In the genomic region with DNA sequence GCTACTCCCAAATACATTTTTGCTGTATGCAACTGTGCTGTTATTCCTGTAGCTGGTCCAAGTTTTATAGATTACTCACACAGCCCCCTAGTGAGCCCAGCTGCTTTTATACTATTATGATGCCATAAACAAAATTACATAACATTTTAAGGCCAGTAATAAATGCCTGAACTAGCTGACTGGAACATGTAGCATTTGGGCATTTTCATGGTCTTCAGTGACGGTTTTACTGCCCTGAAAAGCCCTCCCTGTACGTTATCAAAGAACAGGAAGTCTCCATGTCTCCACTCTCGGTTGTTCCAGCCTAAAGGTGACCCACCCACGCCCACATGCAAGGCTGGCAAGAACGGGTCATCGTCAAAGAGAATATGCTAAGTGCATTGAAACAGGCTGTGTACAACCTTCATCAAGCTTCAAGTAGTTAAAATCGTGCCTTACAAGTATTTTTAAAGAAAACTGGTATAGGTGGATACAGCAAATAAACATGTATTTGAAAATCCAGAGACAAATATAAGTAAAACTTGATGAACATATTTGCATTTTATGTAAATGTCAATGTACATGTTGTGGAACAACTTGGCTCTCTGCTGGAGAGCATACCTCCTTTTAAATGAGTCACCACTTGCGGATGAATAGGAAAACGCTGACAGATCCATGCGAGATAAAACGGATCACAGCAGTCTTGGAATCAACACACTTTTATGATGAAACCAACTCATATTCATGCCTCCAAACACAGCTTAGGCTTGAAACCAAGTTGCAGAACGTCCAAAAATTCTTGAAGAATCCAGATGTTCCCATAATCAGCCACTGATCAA, we compare ENCODE assay signal across 12 cellular contexts.
DNase-seq lines count a peak whose midpoint lies in the region; ATAC-seq, FAIRE-seq and TF ChIP-seq lines count a peak whose summit lies in the region.
"Had no signal": no experiment of that assay in that cellular context is flagged by ENCODE, and none has a peak within 500 bp of the region (broad histone marks: within the 10 kb centered on the region; RNA-seq: fewer than 3 reads in every experiment).

No MANE protein-coding gene starts in this region.

- no peaks in the 10 kb centered on the region for H3K36me3 Mint-ChIP-seq in osteocyte (ENCODE audit: unreplicated experiment)
- H3K36me3 Mint-ChIP-seq: activated CD4-positive, alpha-beta memory T cell treated with anti-CD3 and anti-CD28 coated beads for 36 hours had no signal

- H3K27ac ChIP-seq in Panc1 (ENCODE audit: low read length): peak overlapping the region; percentile 73
- H3K27ac ChIP-seq in endothelial cell of umbilical vein (ENCODE audit: insufficient read depth, low read depth, low read length): peak overlapping the region; percentile 35

- in situ Hi-C loops in Panc1 (cut with HindIII; ENCODE audit: low pct_unique_long_range_greater_than_20kb, low sequenced_read_pairs): no loop called here

- H3K4me3 Mint-ChIP-seq in osteocyte (ENCODE audit: unreplicated experiment): peak overlapping the region; percentile 11
- H3K4me3 Mint-ChIP-seq: activated CD4-positive, alpha-beta memory T cell treated with anti-CD3 and anti-CD28 coated beads for 36 hours; stimulated activated naive CD8-positive, alpha-beta T cell treated with anti-CD3 and anti-CD28 coated beads, Interleukin-15, Interleukin-2, amounts not matched to agents 100 ng/mL and 50 ng/mL, for 24 hours had no signal

- no peaks in the 10 kb centered on the region for H4K20me1 ChIP-seq in endothelial cell of umbilical vein (replicated peaks; ENCODE audit: control insufficient read depth, extremely low read depth, insufficient read depth, low read length)

- intact Hi-C loops in Panc1 (cut with micrococcal nuclease; ENCODE audit: unreplicated experiment): no loop called here
- intact Hi-C loops in endothelial cell of umbilical vein (cut with micrococcal nuclease): loop anchor here (1.0 kb wide), 1 partner anchor 108 kb away; no protein-coding TSS in a partner anchor

- ATAC-seq in Panc1 (peak; percentile 93), GM18861 (IDR thresholded peaks at IDR 0.05; ENCODE audit: unreplicated experiment) (no peak)

- peak overlapping the region; percentile 87 for H3K27ac Mint-ChIP-seq in osteocyte (ENCODE audit: unreplicated experiment)
- H3K27ac Mint-ChIP-seq: activated CD4-positive, alpha-beta memory T cell treated with anti-CD3 and anti-CD28 coated beads for 36 hours; stimulated activated naive CD8-positive, alpha-beta T cell treated with anti-CD3 and anti-CD28 coated beads, Interleukin-15, Interleukin-2, amounts not matched to agents 100 ng/mL and 50 ng/mL, for 24 hours had no signal

- no peaks in the 10 kb centered on the region for H3K9me3 ChIP-seq in Panc1 (ENCODE audit: control insufficient read depth, insufficient read depth, low read depth, low read length)
- H3K9me3 ChIP-seq in endothelial cell of umbilical vein (replicated peaks; ENCODE audit: control insufficient read depth, insufficient read depth, low read length): no peaks in the 10 kb centered on the region

- dilution Hi-C loops in endothelial cell of umbilical vein (cut with MboI; ENCODE audit: extremely low pct_ligation_motif_present, low sequenced_read_pairs): no loop called here

- H3K27me3 ChIP-seq in Panc1 (ENCODE audit: control insufficient read depth, insufficient read depth, low read length): no peaks in the 10 kb centered on the region
- no peaks in the 10 kb centered on the region for H3K27me3 ChIP-seq in endothelial cell of umbilical vein (ENCODE audit: control insufficient read depth in 2 of 2, insufficient read depth in 2 of 2, low read length in 2 of 2)

- peaks cover 22% of the 10 kb centered on the region for H3K4me1 ChIP-seq in Panc1 (ENCODE audit: control insufficient read depth, insufficient read depth, low read length)
- peaks cover 12% of the 10 kb centered on the region for H3K4me1 ChIP-seq in endothelial cell of umbilical vein (ENCODE audit: control insufficient read depth, extremely low read depth, insufficient read depth, low read length)

- BruUV-seq in Panc1 (replicated peaks; lab: Mats Ljungman, UMichigan): no TSS peak
- BruUV-seq in endothelial cell of umbilical vein (replicated peaks; lab: Mats Ljungman, UMichigan): no TSS peak

- peak; percentile 85 for FAIRE-seq in endothelial cell of umbilical vein (lab: Jason Lieb, UNC)
- FAIRE-seq in frontal cortex (lab: Jason Lieb, UNC): no peak
- FAIRE-seq: G401.6, GM19239 had no signal

- H3K4me1 Mint-ChIP-seq in osteocyte (ENCODE audit: unreplicated experiment): peaks cover 33% of the 10 kb centered on the region

- POLR2A ChIA-PET in Panc1 (lab: Charles Lee): no interaction called here
- POLR2A ChIA-PET in endothelial cell of umbilical vein (lab: Charles Lee): no interaction called here

- H3K36me3 ChIP-seq in Panc1 (ENCODE audit: control insufficient read depth, insufficient read depth, low read length) (no peaks in the 10 kb centered on the region), endothelial cell of umbilical vein (ENCODE audit: control insufficient read depth in 2 of 2, extremely low read depth in 1 of 2, insufficient read depth in 2 of 2, low read length in 2 of 2) (no peaks in the 10 kb centered on the region)

- CTCF ChIA-PET in Panc1 (lab: Charles Lee) (no interaction called here), endothelial cell of umbilical vein (lab: Charles Lee) (interaction anchor here (1.0 to 2.8 kb wide), 7 partner anchors 14 to 834 kb away, joined by 3 to 15 read pairs (median 4); no protein-coding TSS in a partner anchor)

- DNase-seq in GM04504 (ENCODE audit: low read depth) (peak; percentile 59), Panc1 (ENCODE audit: low read depth, low spot score) (peak; percentile 45), endothelial cell of umbilical vein (ENCODE audit: low read depth, low spot score) (peak; percentile 86), osteocyte (ENCODE audit: extremely low spot score, unreplicated experiment) (no peak), T-helper 9 cell (no peak), frontal cortex (ENCODE audit: low spot score in 2 of 2) (no peak)
- no peak for DNase-seq in activated effector memory CD4-positive, alpha-beta T cell treated with anti-CD3 and anti-CD28 coated beads, Interleukin-2, amount 50 U/mL, for 16 hours
- DNase-seq: activated CD4-positive, alpha-beta memory T cell treated with anti-CD3 and anti-CD28 coated beads for 36 hours had no signal

- no peaks in the 10 kb centered on the region for H3K27me3 Mint-ChIP-seq in osteocyte (ENCODE audit: unreplicated experiment)
- H3K27me3 Mint-ChIP-seq: activated CD4-positive, alpha-beta memory T cell treated with anti-CD3 and anti-CD28 coated beads for 36 hours; stimulated activated naive CD8-positive, alpha-beta T cell treated with anti-CD3 and anti-CD28 coated beads, Interleukin-15, Interleukin-2, amounts not matched to agents 100 ng/mL and 50 ng/mL, for 24 hours had no signal

- TF ChIP-seq CTCF in Panc1 (IDR thresholded peaks at IDR 0.05) (no peak), endothelial cell of umbilical vein (IDR thresholded peaks at IDR 0.05; ENCODE audit: extremely low read depth in 1 of 2, insufficient read depth in 1 of 2, low read depth in 1 of 2, low read length in 2 of 2) (no peak), osteocyte (IDR thresholded peaks at IDR 0.05) (no peak)

- no peaks in the 10 kb centered on the region for H3K9me1 ChIP-seq in endothelial cell of umbilical vein (replicated peaks; ENCODE audit: control insufficient read depth, extremely low read depth, insufficient read depth, low read length)

- peaks cover 3% of the 10 kb centered on the region for H3K9me3 Mint-ChIP-seq in osteocyte (ENCODE audit: unreplicated experiment)
- H3K9me3 Mint-ChIP-seq: activated CD4-positive, alpha-beta memory T cell treated with anti-CD3 and anti-CD28 coated beads for 36 hours; stimulated activated naive CD8-positive, alpha-beta T cell treated with anti-CD3 and anti-CD28 coated beads, Interleukin-15, Interleukin-2, amounts not matched to agents 100 ng/mL and 50 ng/mL, for 24 hours had no signal

- peak overlapping the region; percentile 72 for H3K4me2 ChIP-seq in endothelial cell of umbilical vein (ENCODE audit: insufficient read depth, low read length)

- no peaks in the 10 kb centered on the region for H3K79me2 ChIP-seq in endothelial cell of umbilical vein (ENCODE audit: control insufficient read depth, insufficient read depth, low read length)

- no peak for TF ChIP-seq POLR2A in endothelial cell of umbilical vein (IDR thresholded peaks at IDR 0.05; ENCODE audit: low read depth, low read length)

- H3K4me3 ChIP-seq in Panc1 (ENCODE audit: low read depth in 2 of 2, low read length in 2 of 2): no peak overlapping the region
- H3K4me3 ChIP-seq in endothelial cell of umbilical vein (replicated peaks in 1 of 3; ENCODE audit: insufficient read depth in 1 of 3, low read depth in 1 of 3, low read length in 3 of 3): no peak overlapping the region

- H3K9ac ChIP-seq in endothelial cell of umbilical vein (replicated peaks; ENCODE audit: extremely low read depth, insufficient read depth, low read length): no peak overlapping the region

- peak overlapping the region; percentile 24 for H2AFZ ChIP-seq in endothelial cell of umbilical vein (ENCODE audit: low read depth, low read length)

TF ChIP-seq in endothelial cell of umbilical vein, 7 proteins besides CTCF, POLR2A, EP300 and RAD21:
- TF ChIP-seq GATA2 (IDR thresholded peaks at IDR 0.05; ENCODE audit: insufficient read depth, insufficient read length, low read depth, low read length) (peak; percentile 94), MAX (IDR thresholded peaks at IDR 0.05; ENCODE audit: insufficient read depth, insufficient read length) (no peak), JUN (IDR thresholded peaks at IDR 0.05; ENCODE audit: borderline replicate concordance, insufficient read depth, insufficient read length, low read depth) (peak; percentile 79), POLR2AphosphoS5 (IDR thresholded peaks at IDR 0.05; ENCODE audit: insufficient read depth, low read depth, low read length) (no peak), MYC (IDR thresholded peaks at IDR 0.05; ENCODE audit: low read depth, low read length) (no peak), FOS (IDR thresholded peaks at IDR 0.05; ENCODE audit: borderline replicate concordance, insufficient read depth, low read length) (peak; percentile 79)

Comparison
In these comparisons a context has a peak if more than half of its experiments do, and no peak if none do; other contexts are left out.
1. DNase-seq: peak in GM04504 (single experiment), Panc1 (single experiment) and endothelial cell of umbilical vein (single experiment); none in osteocyte (single experiment), T-helper 9 cell (single experiment), frontal cortex (0 of 2) and activated effector memory CD4-positive, alpha-beta T cell treated with anti-CD3 and anti-CD28 coated beads, Interleukin-2, amount 50 U/mL, for 16 hours (single experiment).